Comparison of ENCODE assay signal across 10 cellular contexts in genomic region chr1:183267646-183268431, GRCh38.
DNase-seq lines count a peak whose midpoint lies in the region; TF ChIP-seq lines count a peak whose summit lies in the region.
"Had no signal": no experiment of that assay in that cellular context is flagged by ENCODE, and none has a peak within 500 bp of the region (broad histone marks: within the 10 kb centered on the region; RNA-seq: fewer than 3 reads in every experiment).

No MANE protein-coding gene starts in this region.

- POLR2A ChIA-PET in BJ (lab: Charles Lee): no interaction called here

- no peaks in the 10 kb centered on the region for H3K27me3 ChIP-seq in BJ (ENCODE audit: control insufficient read depth, insufficient read depth, low read length)

- DNase-seq in BJ (ENCODE audit: low read depth) (peak; percentile 95), RKO (ENCODE audit: low spot score) (peak; percentile 39), fibroblast of gingiva (ENCODE audit: low read depth) (peak; percentile 95), osteocyte (ENCODE audit: extremely low spot score, unreplicated experiment) (no peak), NCI-H1417 treated with DMSO at 0.1 percent for 48 hours (lab: John Stamatoyannopoulos, UW) (no peak), type B pancreatic cell (ENCODE audit: extremely low spot score, unreplicated experiment) (no peak)
- no peak for DNase-seq in activated naive CD4-positive, alpha-beta T cell treated with anti-CD3 and anti-CD28 coated beads for 36 hours
- no peak for DNase-seq in activated naive CD4-positive, alpha-beta T cell treated with Interleukin-2 at 50 U/mL for 16 hours
- DNase-seq: activated T-cell treated with anti-CD3 and anti-CD28 coated beads, Interleukin-2, amount 50 U/mL, for 1 hour; NCI-H774 had no signal

- H3K27me3 Mint-ChIP-seq in osteocyte (ENCODE audit: unreplicated experiment): no peaks in the 10 kb centered on the region
- H3K27me3 Mint-ChIP-seq in activated naive CD4-positive, alpha-beta T cell treated with anti-CD3 and anti-CD28 coated beads for 36 hours (ENCODE audit: low read depth): peaks cover 6% of the 10 kb centered on the region
- no peaks in the 10 kb centered on the region for H3K27me3 Mint-ChIP-seq in type B pancreatic cell

- H3K36me3 Mint-ChIP-seq in osteocyte (ENCODE audit: unreplicated experiment) (no peaks in the 10 kb centered on the region), type B pancreatic cell (no peaks in the 10 kb centered on the region)
- no peaks in the 10 kb centered on the region for H3K36me3 Mint-ChIP-seq in activated naive CD4-positive, alpha-beta T cell treated with anti-CD3 and anti-CD28 coated beads for 36 hours (ENCODE audit: low read depth)

- no peak overlapping the region for H3K4me3 ChIP-seq in BJ (ENCODE audit: low read depth, low read length)

- TF ChIP-seq CTCF in BJ (IDR thresholded peaks at IDR 0.05; ENCODE audit: insufficient read depth, low read depth, low read length) (no peak), osteocyte (IDR thresholded peaks at IDR 0.05) (no peak), type B pancreatic cell (conservative IDR thresholded peaks at IDR 0.05) (no peak)

- H3K4me3 Mint-ChIP-seq in osteocyte (ENCODE audit: unreplicated experiment) (no peak overlapping the region), type B pancreatic cell (no peak overlapping the region)
- no peak overlapping the region for H3K4me3 Mint-ChIP-seq in activated naive CD4-positive, alpha-beta T cell treated with anti-CD3 and anti-CD28 coated beads for 36 hours

- H3K36me3 ChIP-seq in BJ (ENCODE audit: control insufficient read depth, insufficient read depth, low read length): no peaks in the 10 kb centered on the region

- CTCF ChIA-PET in BJ (lab: Yijun Ruan, JAX): interaction anchor here (1.2 to 3.1 kb wide), 5 partner anchors 10 to 306 kb away, joined by 3 to 9 read pairs (median 8); no protein-coding TSS in a partner anchor
- CTCF ChIA-PET in activated naive CD4-positive, alpha-beta T cell treated with anti-CD3 and anti-CD28 coated beads for 36 hours (lab: Charles Lee): interaction anchor here (1.1 kb wide), 1 partner anchor 14 kb away, joined by 3 read pairs; no protein-coding TSS in a partner anchor

- H3K9me3 Mint-ChIP-seq in osteocyte (ENCODE audit: unreplicated experiment): no peaks in the 10 kb centered on the region
- H3K9me3 Mint-ChIP-seq in activated naive CD4-positive, alpha-beta T cell treated with anti-CD3 and anti-CD28 coated beads for 36 hours: no peaks in the 10 kb centered on the region
- H3K9me3 Mint-ChIP-seq in type B pancreatic cell: no peaks in the 10 kb centered on the region

- H3K4me1 Mint-ChIP-seq in osteocyte (ENCODE audit: unreplicated experiment): peaks cover 41% of the 10 kb centered on the region
- H3K4me1 Mint-ChIP-seq in activated naive CD4-positive, alpha-beta T cell treated with anti-CD3 and anti-CD28 coated beads for 36 hours (ENCODE audit: low read depth): no peaks in the 10 kb centered on the region
- H3K4me1 Mint-ChIP-seq in type B pancreatic cell (ENCODE audit: unreplicated experiment): peaks cover 30% of the 10 kb centered on the region

- intact Hi-C loops in activated naive CD4-positive, alpha-beta T cell treated with anti-CD3 and anti-CD28 coated beads for 36 hours (cut with micrococcal nuclease): no loop called here

- H3K27ac Mint-ChIP-seq in osteocyte (ENCODE audit: unreplicated experiment) (peak overlapping the region; percentile 23), type B pancreatic cell (no peak overlapping the region)
- no peak overlapping the region for H3K27ac Mint-ChIP-seq in activated naive CD4-positive, alpha-beta T cell treated with anti-CD3 and anti-CD28 coated beads for 36 hours

Comparison
In these comparisons a context has a peak if more than half of its experiments do, and no peak if none do; other contexts are left out.
1. DNase-seq: peak in BJ (single experiment), RKO (single experiment) and fibroblast of gingiva (single experiment); none in osteocyte (single experiment), NCI-H1417 treated with DMSO at 0.1 percent for 48 hours (single experiment), activated naive CD4-positive, alpha-beta T cell treated with anti-CD3 and anti-CD28 coated beads for 36 hours (single experiment), activated naive CD4-positive, alpha-beta T cell treated with Interleukin-2 at 50 U/mL for 16 hours (single experiment) and type B pancreatic cell (single experiment).